Comparison of ENCODE assay signal across 13 cellular contexts in the genomic region with DNA sequence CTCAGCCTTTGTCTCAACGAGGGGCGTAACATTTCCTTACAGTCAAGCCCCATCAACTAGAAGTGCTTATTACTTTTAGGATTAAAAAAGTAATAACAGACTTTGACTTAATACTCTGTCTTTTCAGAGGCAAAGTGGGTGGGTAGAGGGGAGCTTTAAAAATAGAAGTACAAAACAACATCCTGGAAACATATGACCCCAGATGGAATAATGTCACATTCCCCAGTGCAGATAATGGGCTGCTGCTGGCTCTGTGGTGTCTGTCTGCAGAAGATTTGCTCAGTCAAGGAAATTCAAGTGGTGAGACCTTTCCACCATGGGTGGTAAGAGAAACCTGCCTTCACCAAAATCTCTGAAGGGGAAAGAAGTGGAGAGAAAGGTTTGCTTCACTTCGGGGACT. TPM values are rescaled to one million over a fixed set of nuclear protein-coding genes. Genes with fewer than 3 reads are reported as not detected.
A peak's percentile ranks its signal among the peaks of the same experiment; 100 is the strongest.
DNase-seq lines count a peak whose midpoint lies in the region; ATAC-seq and TF ChIP-seq lines count a peak whose summit lies in the region.
"Had no signal": no experiment of that assay in that cellular context is flagged by ENCODE, and none has a peak within 500 bp of the region (broad histone marks: within the 10 kb centered on the region; RNA-seq: fewer than 3 reads in every experiment).

No MANE protein-coding gene starts in this region.

- no peak overlapping the region for H2AK9ac ChIP-seq in IMR-90 (replicated peaks; ENCODE audit: low read depth, low read length, poor library complexity)

- no peak overlapping the region for H2AK5ac ChIP-seq in IMR-90 (ENCODE audit: low read depth, low read length)

- CTCF ChIA-PET in IMR-90 (lab: Yijun Ruan, JAX), result no interaction called here

- TF ChIP-seq EP300 in sigmoid colon (IDR thresholded peaks at IDR 0.05), result no peak

- DNase-seq in IMR-90, result no peak
- DNase-seq in astrocyte of the spinal cord (ENCODE audit: low read depth, low spot score), result peak; percentile 58
- no peak for DNase-seq in sigmoid colon
- DNase-seq in SW 1271 (lab: John Stamatoyannopoulos, UW), result no peak
- no peak for DNase-seq in NCI-H774 (lab: John Stamatoyannopoulos, UW)
- no peak for DNase-seq in amniotic stem cell (lab: John Stamatoyannopoulos, UW)
- DNase-seq in COLO668 (lab: John Stamatoyannopoulos, UW; ENCODE audit: unreplicated experiment), result no peak
- DNase-seq: activated CD4-positive, CD25-positive, alpha-beta regulatory T cell treated with anti-CD3 and anti-CD28 coated beads, Interleukin-2, amount 50 U/mL, for 72 hours; effector CD4-positive, alpha-beta T cell; KBM-7; naive thymus-derived CD8-positive, alpha-beta T cell; stimulated activated CD4-positive, alpha-beta T cell treated with anti-CD3 and anti-CD28 coated beads, Interleukin-4, amount 100 ng/mL, for 24 hours had no signal

- no peaks in the 10 kb centered on the region for H4K20me1 ChIP-seq in IMR-90 (ENCODE audit: insufficient read depth, low read length)

- no peak overlapping the region for H3K56ac ChIP-seq in IMR-90 (ENCODE audit: extremely low read depth, insufficient read depth, low read length)

- no TSS peak for BruUV-seq in IMR-90 (replicated peaks; lab: Mats Ljungman, UMichigan)

- peaks cover 22% of the 10 kb centered on the region for H3K36me3 ChIP-seq in IMR-90 (ENCODE audit: control insufficient read depth, insufficient read depth, low read length)
- H3K36me3 ChIP-seq in sigmoid colon, result peaks cover 6 to 23% (median 8%) of the 10 kb centered on the region in 4 donors

- no peak overlapping the region for H3K4me2 ChIP-seq in IMR-90 (ENCODE audit: low read depth, low read length)

- no peak overlapping the region; the same call in 1 of the 2 replicates for H3K18ac ChIP-seq in IMR-90 (ENCODE audit: low read depth, low read length)

- ATAC-seq in IMR-90 (ENCODE audit: low read depth), result no peak
- ATAC-seq: naive thymus-derived CD8-positive, alpha-beta T cell had no signal

- no peak overlapping the region for H2AFZ ChIP-seq in IMR-90 (replicated peaks; ENCODE audit: low read length, poor library complexity)

- dilution Hi-C loops in IMR-90 (cut with HindIII; ENCODE audit: low sequenced_read_pairs, unreplicated experiment), result no loop called here

- peaks cover 37% of the 10 kb centered on the region for H3K4me1 ChIP-seq in IMR-90 (ENCODE audit: control insufficient read depth, insufficient read depth, low read length)
- H3K4me1 ChIP-seq in sigmoid colon, result peaks cover 0 to 49% (median 43%) of the 10 kb centered on the region in 4 donors

- no peak overlapping the region for H3K9ac ChIP-seq in IMR-90 (ENCODE audit: low read depth, low read length)

- H3K9me3 ChIP-seq in IMR-90 (ENCODE audit: control insufficient read depth, insufficient read depth, low read length), result no peaks in the 10 kb centered on the region
- no peaks in the 10 kb centered on the region for H3K9me3 ChIP-seq in sigmoid colon

- 50% methylated on average over 1 of the region's 3 CpGs; no CpG with 5 or more reads in 1 of the 2 experiments for WGBS in IMR-90 (ENCODE audit: extremely low coverage in 2 of 2, insufficient read length in 1 of 2), 2 experiments
- 71 to 78% methylated on average over 3 of the region's 3 CpGs for WGBS in sigmoid colon, 2 donors

- no peak overlapping the region for H3K4me3 ChIP-seq in IMR-90 (ENCODE audit: insufficient read depth, low read depth, low read length)
- no peak overlapping the region for H3K4me3 ChIP-seq in astrocyte of the spinal cord (ENCODE audit: low read depth, low read length)
- no peak overlapping the region for H3K4me3 ChIP-seq in sigmoid colon

- peak overlapping the region in 1 of 2 experiments; percentile 42; a peak in 1 of 4 replicates for H4K8ac ChIP-seq in IMR-90 (ENCODE audit: low read depth in 2 of 2, low read length in 2 of 2)

- in situ Hi-C loops in IMR-90 (cut with MboI; ENCODE audit: low sequenced_read_pairs) (no loop called here), astrocyte of the spinal cord (cut with HindIII; ENCODE audit: low sequenced_read_pairs) (no loop called here)

- H2BK20ac ChIP-seq in IMR-90 (ENCODE audit: low read depth, low read length), result peak overlapping the region; percentile 18; the same call in 1 of the 2 replicates

- H3K79me1 ChIP-seq in IMR-90 (ENCODE audit: low read depth in 1 of 2, low read length in 2 of 2), result peaks cover 4 to 58% of the 10 kb centered on the region in 2 experiments; a peak in 2 of 4 replicates

- no peak for TF ChIP-seq POLR2A in IMR-90 (IDR thresholded peaks at IDR 0.05; ENCODE audit: low read depth, low read length)
- TF ChIP-seq POLR2A in sigmoid colon (IDR thresholded peaks at IDR 0.05), result no peak

- H2BK5ac ChIP-seq in IMR-90 (ENCODE audit: low read depth, low read length, poor library complexity, severe bottlenecking), result no peak overlapping the region

- H3K27me3 ChIP-seq in IMR-90 (ENCODE audit: control insufficient read depth, insufficient read depth, low read length), result no peaks in the 10 kb centered on the region
- no peaks in the 10 kb centered on the region for H3K27me3 ChIP-seq in layer of hippocampus (ENCODE audit: control insufficient read depth, insufficient read depth, low read length)
- H3K27me3 ChIP-seq in sigmoid colon, result no peaks in the 10 kb centered on the region

- no peak overlapping the region for H4K5ac ChIP-seq in IMR-90 (ENCODE audit: low read depth, low read length)

- peak overlapping the region; percentile 38 for H3K4ac ChIP-seq in IMR-90 (ENCODE audit: low read depth, low read length)

- no peak for TF ChIP-seq RAD21 in IMR-90 (IDR thresholded peaks at IDR 0.05; ENCODE audit: low read length)

- intact Hi-C loops in IMR-90 (cut with micrococcal nuclease), result no loop called here
- intact Hi-C loops in sigmoid colon (cut with DNase I), result no loop called here

- peaks cover 24% of the 10 kb centered on the region for H3K9me1 ChIP-seq in IMR-90 (ENCODE audit: insufficient read depth, low read length)

- no peak overlapping the region for H2BK120ac ChIP-seq in IMR-90 (ENCODE audit: low read depth, low read length)

- H3K23ac ChIP-seq in IMR-90 (ENCODE audit: low read depth, low read length), result peak overlapping the region; percentile 41; the same call in 1 of the 2 replicates

- TF ChIP-seq CTCF in IMR-90 (conservative IDR thresholded peaks at IDR 0.05; ENCODE audit: low read depth, low read length) (no peak), astrocyte of the spinal cord (IDR thresholded peaks at IDR 0.05; ENCODE audit: low read depth, low read length) (no peak), sigmoid colon (IDR thresholded peaks at IDR 0.05) (no peak)

- POLR2A ChIA-PET in IMR-90 (lab: Charles Lee; ENCODE audit: unreplicated experiment), result no interaction called here

- no peak overlapping the region; the same call in 1 of the 2 replicates for H3K27ac ChIP-seq in IMR-90 (ENCODE audit: insufficient read depth, low read length)
- peak overlapping the region; percentile 84 for H3K27ac ChIP-seq in layer of hippocampus (ENCODE audit: low read depth, low read length)
- H3K27ac ChIP-seq in sigmoid colon, result peak overlapping the region; percentile 28 to 50 (median 48)

- H4K91ac ChIP-seq in IMR-90 (ENCODE audit: insufficient read depth, low read depth, low read length), result no peak overlapping the region

- H2BK15ac ChIP-seq in IMR-90 (ENCODE audit: low read depth, low read length), result peak overlapping the region; percentile 48; the same call in 1 of the 3 replicates

- H3K14ac ChIP-seq in IMR-90 (replicated peaks; ENCODE audit: low read depth, low read length), result peak overlapping the region; percentile 50

TF ChIP-seq in IMR-90, 13 proteins besides CTCF, POLR2A, EP300 and RAD21:
- TF ChIP-seq MAZ (IDR thresholded peaks at IDR 0.05; ENCODE audit: borderline replicate concordance, low read depth, low read length) (no peak), BHLHE40 (IDR thresholded peaks at IDR 0.05; ENCODE audit: low read depth, low read length) (no peak), NFE2L2 (IDR thresholded peaks at IDR 0.05; ENCODE audit: low read depth, low read length) (no peak), FOS (IDR thresholded peaks at IDR 0.05; ENCODE audit: low read depth, low read length) (no peak), SMC3 (IDR thresholded peaks at IDR 0.05; ENCODE audit: low read depth, low read length) (no peak), RCOR1 (IDR thresholded peaks at IDR 0.05; ENCODE audit: insufficient replicate concordance, low read length) (no peak), RFX5 (IDR thresholded peaks at IDR 0.05; ENCODE audit: low read depth, low read length) (no peak), CHD1 (IDR thresholded peaks at IDR 0.05; ENCODE audit: low read depth, low read length) (no peak), MAFK (IDR thresholded peaks at IDR 0.05; ENCODE audit: low read depth, low read length) (no peak), CEBPB (IDR thresholded peaks at IDR 0.05; ENCODE audit: low read depth, low read length) (no peak), MXI1 (IDR thresholded peaks at IDR 0.05; ENCODE audit: borderline replicate concordance, low read depth, low read length) (no peak)
- TF ChIP-seq, protein P1, sequence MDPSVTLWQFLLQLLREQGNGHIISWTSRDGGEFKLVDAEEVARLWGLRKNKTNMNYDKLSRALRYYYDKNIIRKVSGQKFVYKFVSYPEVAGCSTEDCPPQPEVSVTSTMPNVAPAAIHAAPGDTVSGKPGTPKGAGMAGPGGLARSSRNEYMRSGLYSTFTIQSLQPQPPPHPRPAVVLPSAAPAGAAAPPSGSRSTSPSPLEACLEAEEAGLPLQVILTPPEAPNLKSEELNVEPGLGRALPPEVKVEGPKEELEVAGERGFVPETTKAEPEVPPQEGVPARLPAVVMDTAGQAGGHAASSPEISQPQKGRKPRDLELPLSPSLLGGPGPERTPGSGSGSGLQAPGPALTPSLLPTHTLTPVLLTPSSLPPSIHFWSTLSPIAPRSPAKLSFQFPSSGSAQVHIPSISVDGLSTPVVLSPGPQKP (IDR thresholded peaks at IDR 0.05; ENCODE audit: borderline replicate concordance, low read depth, low read length), result no peak
- TF ChIP-seq, protein P2, sequence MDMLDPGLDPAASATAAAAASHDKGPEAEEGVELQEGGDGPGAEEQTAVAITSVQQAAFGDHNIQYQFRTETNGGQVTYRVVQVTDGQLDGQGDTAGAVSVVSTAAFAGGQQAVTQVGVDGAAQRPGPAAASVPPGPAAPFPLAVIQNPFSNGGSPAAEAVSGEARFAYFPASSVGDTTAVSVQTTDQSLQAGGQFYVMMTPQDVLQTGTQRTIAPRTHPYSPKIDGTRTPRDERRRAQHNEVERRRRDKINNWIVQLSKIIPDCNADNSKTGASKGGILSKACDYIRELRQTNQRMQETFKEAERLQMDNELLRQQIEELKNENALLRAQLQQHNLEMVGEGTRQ (IDR thresholded peaks at IDR 0.05; ENCODE audit: low read depth, low read length), result no peak

RNA-seq across cellular contexts. Expression of a gene that starts 36.2 kb away (rescaled TPM):
- total RNA-seq in IMR-90 (2012; rRNA removed) (52.8 and 62.9 TPM in 2 replicates), sigmoid colon (10 to 100 TPM; 13.5 to 16.0 (median 14.8) TPM)
- polyA plus RNA-seq in IMR-90 (2012; rRNA removed) (22.4 and 23.0 TPM in 2 replicates), sigmoid colon (10 to 100 TPM in 2 of 3 donors, 1 to 10 TPM in 1; 9.0 to 17.8 (median 14.9) TPM)
- 7.2 and 16.0 TPM in 2 replicates for polyA plus RNA-seq in IMR-90 (2012; cell fraction: cytosol; rRNA removed)
- polyA plus RNA-seq in IMR-90 (2012; cell fraction: nucleus; rRNA removed; ENCODE audit: low replicate concordance), result 4.4 and 27.4 TPM in 2 replicates
